ENCODE assay signal across 1 cellular context in genomic region chr22:30575011-30575671, GRCh38.
A peak's percentile ranks its signal among the peaks of the same experiment; 100 is the strongest.
TF ChIP-seq lines count a peak whose summit lies in the region.

No MANE protein-coding gene starts in this region.

TF ChIP-seq in endothelial cell of umbilical vein, 7 proteins besides CTCF, POLR2A, EP300 and RAD21:
- TF ChIP-seq FOS (IDR thresholded peaks at IDR 0.05; ENCODE audit: borderline replicate concordance, insufficient read depth, low read length): no peak
- TF ChIP-seq POLR2AphosphoS5 (IDR thresholded peaks at IDR 0.05; ENCODE audit: insufficient read depth, low read depth, low read length): peak; percentile 5
- TF ChIP-seq JUN (IDR thresholded peaks at IDR 0.05; ENCODE audit: borderline replicate concordance, insufficient read depth, insufficient read length, low read depth): no peak
- no peak for TF ChIP-seq MYC (IDR thresholded peaks at IDR 0.05; ENCODE audit: low read depth, low read length)
- TF ChIP-seq EZH2 (IDR thresholded peaks at IDR 0.05; ENCODE audit: borderline replicate concordance, low read depth, low read length, severe bottlenecking): no peak
- no peak for TF ChIP-seq MAX (IDR thresholded peaks at IDR 0.05; ENCODE audit: insufficient read depth, insufficient read length)
- no peak for TF ChIP-seq GATA2 (IDR thresholded peaks at IDR 0.05; ENCODE audit: insufficient read depth, insufficient read length, low read depth, low read length)
